ENCODE assay signal across 24 cellular contexts in the genomic region with DNA sequence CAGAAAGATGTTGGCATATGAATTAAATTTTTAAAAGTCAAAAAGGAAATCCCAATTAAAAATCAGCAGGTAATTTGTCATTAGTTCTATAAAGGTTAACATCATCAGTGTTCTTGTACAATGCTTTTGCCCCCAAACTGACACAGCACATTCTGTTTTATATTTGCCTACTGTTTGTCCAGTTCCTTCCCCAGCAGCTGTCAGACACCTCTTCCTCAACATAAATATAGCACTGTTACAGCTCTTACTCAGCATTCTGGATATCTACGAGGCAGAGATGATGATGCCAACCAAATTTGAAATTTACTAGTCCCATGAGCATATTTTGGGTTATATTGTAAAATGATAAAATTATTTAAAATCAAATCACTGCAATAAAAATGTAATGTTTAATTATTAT.
"Had no signal": no experiment of that assay in that cellular context is flagged by ENCODE, and none has a peak within 500 bp of the region (broad histone marks: within the 10 kb centered on the region; RNA-seq: fewer than 3 reads in every experiment).

No MANE protein-coding gene starts in this region.

- H3K4me1 ChIP-seq: colonic mucosa, gastroesophageal sphincter, pancreas, prostate gland, right lobe of liver, testis had no signal

- ATAC-seq: gastroesophageal sphincter; left colon; mucosa of descending colon; natural killer cell treated with Interleukin-12 subunit alpha and Interleukin-12 subunit beta and Interleukin-15 and Interleukin-18, amount 100 ng/mL, for 72 hours; pancreas; right lobe of liver; stimulated activated naive B cell treated with anti-CD40 and anti-IgM and Interleukin-4, amounts not matched to agents 10 μg/mL and 1 μg/mL and 100 μg/mL, for 72 hours; stimulated activated naive CD8-positive, alpha-beta T cell treated with anti-CD3 and anti-CD28 coated beads, Interleukin-15, amount 100 ng/mL, for 72 hours had no signal

- H3K27me3 ChIP-seq: colonic mucosa, neural progenitor cell, pancreas, right lobe of liver, testis had no signal

- H3K4me3 ChIP-seq: colonic mucosa, esophagus squamous epithelium, gastroesophageal sphincter, hepatocyte, mucosa of descending colon, neural progenitor cell, pancreas, prostate gland, right lobe of liver, spleen, testis had no signal

- H3K9me3 ChIP-seq: colonic mucosa, esophagus squamous epithelium, gastroesophageal sphincter, mucosa of descending colon, pancreas, prostate gland, right lobe of liver, spleen, testis had no signal

- H3K4me1 Mint-ChIP-seq: neural progenitor cell had no signal

- H3K36me3 Mint-ChIP-seq: natural killer cell treated with Interleukin-12 subunit alpha and Interleukin-12 subunit beta and Interleukin-15 and Interleukin-18, amount 100 ng/mL, for 72 hours; neural progenitor cell; stimulated activated naive B cell treated with anti-CD40 and anti-IgM and Interleukin-4, amounts not matched to agents 10 μg/mL and 1 μg/mL and 100 μg/mL, for 72 hours had no signal

- H2AFZ ChIP-seq: hepatocyte, neural progenitor cell had no signal

- H3K27ac Mint-ChIP-seq: natural killer cell treated with Interleukin-12 subunit alpha and Interleukin-12 subunit beta and Interleukin-15 and Interleukin-18, amount 100 ng/mL, for 72 hours; neural progenitor cell; stimulated activated naive B cell treated with anti-CD40 and anti-IgM and Interleukin-4, amounts not matched to agents 10 μg/mL and 1 μg/mL and 100 μg/mL, for 72 hours; stimulated activated naive CD8-positive, alpha-beta T cell treated with anti-CD3 and anti-CD28 coated beads, Interleukin-15, amount 100 ng/mL, for 72 hours had no signal

- H3K4me2 ChIP-seq: hepatocyte, neural progenitor cell had no signal

- H3K79me2 ChIP-seq: hepatocyte had no signal

- H3K4me3 Mint-ChIP-seq: natural killer cell treated with Interleukin-12 subunit alpha and Interleukin-12 subunit beta and Interleukin-15 and Interleukin-18, amount 100 ng/mL, for 72 hours; neural progenitor cell; stimulated activated naive B cell treated with anti-CD40 and anti-IgM and Interleukin-4, amounts not matched to agents 10 μg/mL and 1 μg/mL and 100 μg/mL, for 72 hours; stimulated activated naive CD8-positive, alpha-beta T cell treated with anti-CD3 and anti-CD28 coated beads, Interleukin-15, amount 100 ng/mL, for 72 hours had no signal

- H3K9ac ChIP-seq: neural progenitor cell had no signal

- H3K36me3 ChIP-seq: colonic mucosa, esophagus squamous epithelium, gastroesophageal sphincter, neural progenitor cell, pancreas, prostate gland, right lobe of liver, spleen had no signal

- H3K27ac ChIP-seq: colonic mucosa, esophagus squamous epithelium, gastroesophageal sphincter, hepatocyte, neural progenitor cell, pancreas, prostate gland, right lobe of liver, spleen, testis had no signal

- DNase-seq: colonic mucosa; dermis blood vessel endothelial cell; esophagus squamous epithelium; foreskin fibroblast; kidney; left colon; mammary epithelial cell; nucleus accumbens; pancreas; right lobe of liver; spleen; stimulated activated CD4-positive, alpha-beta T cell treated with anti-CD3 and anti-CD28 coated beads, Interleukin-15, amount 100 ng/mL, for 24 hours; stimulated activated CD4-positive, alpha-beta T cell treated with anti-CD3 and anti-CD28 coated beads, Interleukin-1b, Interleukin-23, amount 100 ng/mL, for 48 hours; stimulated activated CD4-positive, alpha-beta T cell treated with anti-CD3 and anti-CD28 coated beads, Interleukin-4, amount 100 ng/mL, for 24 hours; stimulated activated naive B cell treated with anti-CD40 and anti-IgM and Interleukin-4, amounts not matched to agents 10 μg/mL and 1 μg/mL and 100 μg/mL, for 72 hours; stimulated activated naive CD8-positive, alpha-beta T cell treated with anti-CD3 and anti-CD28 coated beads, Interleukin-15, amount 100 ng/mL, for 72 hours; testis; trophoblast cell had no signal
